In genomic region chr10:131398166-131398565, GRCh38 we compare ENCODE assay signal across 19 cellular contexts.
DNase-seq lines count a peak whose midpoint lies in the region; TF ChIP-seq lines count a peak whose summit lies in the region.
"Had no signal": no experiment of that assay in that cellular context is flagged by ENCODE, and none has a peak within 500 bp of the region (broad histone marks: within the 10 kb centered on the region; RNA-seq: fewer than 3 reads in every experiment).

No MANE protein-coding gene starts in this region.

- intact Hi-C loops in spleen (cut with DNase I; ENCODE audit: low total_unique reads) = no loop called here

- H3K9me3 ChIP-seq in neuronal stem cell (replicated peaks in 1 of 2; ENCODE audit: control insufficient read depth in 2 of 2, insufficient read depth in 1 of 2, low read depth in 1 of 2, low read length in 2 of 2) = peaks cover 0 to 2% of the 10 kb centered on the region in 2 donors
- H3K9me3 ChIP-seq in spleen = no peaks in the 10 kb centered on the region
- H3K9me3 ChIP-seq: BLaER1, HAP-1 had no signal

- no peak overlapping the region for H2AK5ac ChIP-seq in neuronal stem cell (ENCODE audit: low read depth, low read length)

- H3K79me1 ChIP-seq in neuronal stem cell (ENCODE audit: low read depth, low read length) = no peaks in the 10 kb centered on the region

- no peak overlapping the region for H3K4ac ChIP-seq in neuronal stem cell (ENCODE audit: low read length)

- H3K27me3 ChIP-seq in neuronal stem cell (ENCODE audit: control insufficient read depth in 3 of 3, insufficient read depth in 3 of 3, low read depth in 1 of 3, low read length in 3 of 3) (peaks cover 0 to 3% (median 0%) of the 10 kb centered on the region in 3 experiments), spleen (replicated peaks in 1 of 7) (peaks cover 0 to 24% (median 0%) of the 10 kb centered on the region in 7 donors)
- H3K27me3 ChIP-seq: BLaER1 had no signal

- no peak overlapping the region for H2BK5ac ChIP-seq in neuronal stem cell (ENCODE audit: low read length)

- H3K4me1 ChIP-seq in neuronal stem cell (ENCODE audit: control insufficient read depth in 2 of 2, insufficient read depth in 1 of 2, low read depth in 1 of 2, low read length in 2 of 2) (peaks cover 0 to 3% of the 10 kb centered on the region in 2 donors), spleen (no peaks in the 10 kb centered on the region)
- H3K4me1 ChIP-seq: HAP-1 had no signal

- H4K8ac ChIP-seq in neuronal stem cell (ENCODE audit: low read depth, low read length) = no peak overlapping the region

- DNase-seq in activated effector memory CD4-positive, alpha-beta T cell treated with anti-CD3 and anti-CD28 coated beads, Interleukin-2, amount 50 U/mL, for 16 hours = peak; percentile 8
- DNase-seq in activated effector memory CD4-positive, alpha-beta T cell treated with Interleukin-2 at 50 U/mL for 16 hours = no peak
- no peak for DNase-seq in neuronal stem cell (ENCODE audit: low spot score)
- DNase-seq in spleen = peak; percentile 52
- DNase-seq in NCI-H2196 treated with DMSO at 0.1 percent for 48 hours (lab: John Stamatoyannopoulos, UW; ENCODE audit: unreplicated experiment) = no peak
- no peak for DNase-seq in SK-N-DZ (ENCODE audit: low spot score)
- DNase-seq: CD4-positive, alpha-beta T cell; CD8-positive, alpha-beta memory T cell; DMS 273 treated with DMSO at 0.1 percent for 48 hours; DMS79; EL; GDM1; GOT3; HFFc6 had no signal

- no peak overlapping the region for H4K91ac ChIP-seq in neuronal stem cell (ENCODE audit: low read depth, low read length, poor library complexity)

- no CpG with 5 or more reads among the region's 5 CpGs for WGBS in neuronal stem cell (ENCODE audit: extremely low coverage in 2 of 2, insufficient read length in 2 of 2, insufficient replicate concordance in 1 of 2), 2 donors
- WGBS in spleen, 5 donors = 57 to 76% (median 66%) methylated on average over 5 of the region's 5 CpGs

- no peak overlapping the region for H3K14ac ChIP-seq in neuronal stem cell (ENCODE audit: low read length)

- no peak overlapping the region for H2BK12ac ChIP-seq in neuronal stem cell (ENCODE audit: low read length)

- H2AFZ ChIP-seq in neuronal stem cell (ENCODE audit: low read length) = no peak overlapping the region

- TF ChIP-seq POLR2A in spleen (IDR thresholded peaks at IDR 0.05) = no peak

- H3K4me3 ChIP-seq in neuronal stem cell (ENCODE audit: low read length in 2 of 2) (no peak overlapping the region), spleen (no peak overlapping the region)
- H3K4me3 ChIP-seq: BLaER1, GM12878, HAP-1 had no signal

- peak overlapping the region; percentile 36 for H2BK120ac ChIP-seq in neuronal stem cell (ENCODE audit: low read depth, low read length)

- no peak overlapping the region for H3K9ac ChIP-seq in neuronal stem cell (ENCODE audit: low read depth, low read length, poor library complexity)
- H3K9ac ChIP-seq: BLaER1 had no signal

- H3K36me3 ChIP-seq in neuronal stem cell (replicated peaks in 1 of 2; ENCODE audit: control insufficient read depth in 2 of 2, insufficient read depth in 2 of 2, low read length in 2 of 2) (no peaks in the 10 kb centered on the region), spleen (no peaks in the 10 kb centered on the region)
- H3K36me3 ChIP-seq: BLaER1, HAP-1 had no signal

- H3K18ac ChIP-seq in neuronal stem cell (ENCODE audit: low read length) = peak overlapping the region; percentile 54

- no peak overlapping the region for H3K4me2 ChIP-seq in neuronal stem cell (ENCODE audit: insufficient read depth, low read length, poor library complexity, severe bottlenecking)
- H3K4me2 ChIP-seq: BLaER1 had no signal

- H3K27ac ChIP-seq in neuronal stem cell (replicated peaks; ENCODE audit: low read length) (no peak overlapping the region), spleen (no peak overlapping the region)
- H3K27ac ChIP-seq: 22Rv1, BLaER1, C4-2B had no signal

- H2BK15ac ChIP-seq in neuronal stem cell (ENCODE audit: low read length) = no peak overlapping the region

- no peak for TF ChIP-seq CTCF in spleen (IDR thresholded peaks at IDR 0.05 in 8 of 11, conservative IDR thresholded peaks at IDR 0.05 in 3 of 11)

- no peak overlapping the region for H3K23ac ChIP-seq in neuronal stem cell (ENCODE audit: low read depth, low read length, poor library complexity)

Comparison
In these comparisons a context has a peak if more than half of its experiments do, and no peak if none do; other contexts are left out.
1. DNase-seq: peak in activated effector memory CD4-positive, alpha-beta T cell treated with anti-CD3 and anti-CD28 coated beads, Interleukin-2, amount 50 U/mL, for 16 hours (single experiment) and spleen (single experiment); none in activated effector memory CD4-positive, alpha-beta T cell treated with Interleukin-2 at 50 U/mL for 16 hours (single experiment), neuronal stem cell (single experiment), NCI-H2196 treated with DMSO at 0.1 percent for 48 hours (single experiment) and SK-N-DZ (single experiment).